33 cellular contexts compared by ENCODE assay signal in the genomic region with DNA sequence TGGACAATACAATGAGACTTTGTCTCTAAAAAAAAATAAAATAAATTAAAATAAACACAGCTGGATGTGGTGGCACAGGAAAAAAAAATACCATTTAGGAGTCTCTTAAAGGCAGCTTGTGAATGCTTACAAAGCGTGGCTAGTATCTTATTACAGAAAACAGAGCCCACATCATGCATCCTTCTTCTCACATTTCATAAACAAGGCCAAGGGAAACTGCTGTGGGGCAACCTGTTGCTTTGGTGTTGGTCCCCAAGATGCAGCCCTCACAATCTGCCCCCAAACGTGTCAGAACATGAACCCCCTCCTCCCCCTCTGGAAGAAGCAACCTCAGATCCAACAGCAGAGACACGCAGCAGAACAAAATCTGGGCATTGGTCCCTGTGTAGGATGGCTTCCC. TPM values are rescaled to one million over a fixed set of nuclear protein-coding genes. Genes with fewer than 3 reads are reported as not detected.
DNase-seq lines count a peak whose midpoint lies in the region; ATAC-seq, FAIRE-seq and TF ChIP-seq lines count a peak whose summit lies in the region.
"Had no signal": no experiment of that assay in that cellular context is flagged by ENCODE, and none has a peak within 500 bp of the region (broad histone marks: within the 10 kb centered on the region; RNA-seq: fewer than 3 reads in every experiment).

No MANE protein-coding gene starts in this region.

- H3K9me3 ChIP-seq in SJSA1 (replicated peaks): 0 out of 2 replicates have a peak, but pooled peaks cover 3% of the 10 kb centered on the region
- H3K9me3 ChIP-seq in keratinocyte (ENCODE audit: control insufficient read depth, low read depth, low read length): no peaks in the 10 kb centered on the region
- H3K9me3 ChIP-seq: esophagus muscularis mucosa, thoracic aorta, uterus had no signal

- DNase-seq in Ammon's horn (ENCODE audit: low spot score) (peak; percentile 24), M059J (ENCODE audit: low read depth) (peak; percentile 45), SJSA1 (ENCODE audit: low read depth in 1 of 2, low spot score in 2 of 2) (peak in 1 of 2 experiments; percentile 46), keratinocyte (ENCODE audit: low read depth, low spot score) (no peak), EL (no peak)
- DNase-seq in activated CD4-positive, alpha-beta T cell treated with anti-CD3 and anti-CD28 coated beads, Interleukin-2, amount 10 ng/mL, durations not matched to agents 24 days and 14 days: no peak
- DNase-seq: activated CD8-positive, alpha-beta T cell treated with anti-CD3 and anti-CD28 coated beads for 36 hours; activated effector memory CD4-positive, alpha-beta T cell treated with Interleukin-2 at 50 U/mL for 16 hours; activated naive CD8-positive, alpha-beta T cell treated with anti-CD3 and anti-CD28 coated beads, Interleukin-2, amount 10 ng/mL, durations not matched to agents 7 days and 5 days; CD4-positive, alpha-beta memory T cell; DMS153; left ventricle myocardium superior; naive thymus-derived CD4-positive, alpha-beta T cell; NCI-H187; NCI-H446; NCI-H82; uterus had no signal

- H3K27me3 Mint-ChIP-seq in activated CD4-positive, alpha-beta T cell treated with anti-CD3 and anti-CD28 coated beads, Interleukin-2, amount 10 ng/mL, durations not matched to agents 24 days and 14 days: peaks cover 23% of the 10 kb centered on the region
- H3K27me3 Mint-ChIP-seq: central memory CD8-positive, alpha-beta T cell; dendritic cell treated with granulocyte-macrophage colony-stimulating factor and Interleukin-4, amounts not matched to agents 40 ng/mL and 50 ng/mL, for 4 days had no signal

- no peak overlapping the region for H3K27ac Mint-ChIP-seq in activated CD4-positive, alpha-beta T cell treated with anti-CD3 and anti-CD28 coated beads, Interleukin-2, amount 10 ng/mL, durations not matched to agents 24 days and 14 days
- H3K27ac Mint-ChIP-seq: activated CD8-positive, alpha-beta T cell treated with anti-CD3 and anti-CD28 coated beads for 36 hours; activated naive CD8-positive, alpha-beta T cell treated with anti-CD3 and anti-CD28 coated beads, Interleukin-2, amount 10 ng/mL, durations not matched to agents 7 days and 5 days; CD4-positive, alpha-beta memory T cell; dendritic cell treated with granulocyte-macrophage colony-stimulating factor and Interleukin-4, amounts not matched to agents 40 ng/mL and 50 ng/mL, for 4 days; endodermal cell; mesothelial cell of epicardium; naive thymus-derived CD4-positive, alpha-beta T cell; stimulated activated naive CD8-positive, alpha-beta T cell treated with anti-CD3 and anti-CD28 coated beads, Interleukin-15, Interleukin-2, amounts not matched to agents 100 ng/mL and 50 ng/mL, for 24 hours; T-helper 1 cell treated with Interleukin-12 subunit alpha and Interleukin-12 subunit beta and Interleukin-4 antibody, amounts not matched to agents 30 μg/mL and 1 μg/mL, for 36 hours had no signal

- H3K27me3 ChIP-seq in SJSA1 (replicated peaks) (no peaks in the 10 kb centered on the region), keratinocyte (ENCODE audit: control insufficient read depth, extremely low read depth, insufficient read depth, low read length) (no peaks in the 10 kb centered on the region)
- H3K27me3 ChIP-seq: uterus had no signal

- H4K20me1 ChIP-seq in keratinocyte (ENCODE audit: control insufficient read depth, extremely low read depth, insufficient read depth, low read length): no peaks in the 10 kb centered on the region

- no peak overlapping the region for H3K4me3 ChIP-seq in SJSA1
- no peak overlapping the region for H3K4me3 ChIP-seq in keratinocyte (ENCODE audit: control insufficient read depth in 2 of 3, extremely low read depth in 1 of 3, insufficient read depth in 2 of 3, low read depth in 1 of 3, low read length in 3 of 3)
- H3K4me3 ChIP-seq: esophagus muscularis mucosa, uterus had no signal

- no peaks in the 10 kb centered on the region for H3K4me1 Mint-ChIP-seq in activated CD4-positive, alpha-beta T cell treated with anti-CD3 and anti-CD28 coated beads, Interleukin-2, amount 10 ng/mL, durations not matched to agents 24 days and 14 days
- H3K4me1 Mint-ChIP-seq: central memory CD8-positive, alpha-beta T cell; endodermal cell; mesothelial cell of epicardium had no signal

- intact Hi-C loops in activated CD4-positive, alpha-beta T cell treated with anti-CD3 and anti-CD28 coated beads, Interleukin-2, amount 10 ng/mL, durations not matched to agents 24 days and 14 days (cut with micrococcal nuclease): no loop called here

- no peak for TF ChIP-seq CTCF in keratinocyte (optimal IDR thresholded peaks at IDR 0.05 in 1 of 3, IDR thresholded peaks at IDR 0.05 in 1 of 3, conservative IDR thresholded peaks at IDR 0.05 in 1 of 3; ENCODE audit: extremely low read depth in 1 of 3, insufficient read depth in 2 of 3, low read length in 3 of 3)

- H3K36me3 ChIP-seq in SJSA1 (no peaks in the 10 kb centered on the region), keratinocyte (ENCODE audit: control insufficient read depth in 2 of 2, extremely low read depth in 1 of 2, insufficient read depth in 2 of 2, low read length in 2 of 2) (no peaks in the 10 kb centered on the region)
- H3K36me3 ChIP-seq: esophagus muscularis mucosa, thoracic aorta, uterus had no signal

- H3K79me2 ChIP-seq in keratinocyte (ENCODE audit: control insufficient read depth, insufficient read depth, low read length): no peaks in the 10 kb centered on the region

- no peaks in the 10 kb centered on the region for H3K36me3 Mint-ChIP-seq in activated CD4-positive, alpha-beta T cell treated with anti-CD3 and anti-CD28 coated beads, Interleukin-2, amount 10 ng/mL, durations not matched to agents 24 days and 14 days (ENCODE audit: low read depth)
- H3K36me3 Mint-ChIP-seq: activated naive CD8-positive, alpha-beta T cell treated with anti-CD3 and anti-CD28 coated beads, Interleukin-2, amount 10 ng/mL, durations not matched to agents 7 days and 5 days; CD4-positive, alpha-beta memory T cell; mesothelial cell of epicardium had no signal

- H3K9me3 Mint-ChIP-seq in activated CD4-positive, alpha-beta T cell treated with anti-CD3 and anti-CD28 coated beads, Interleukin-2, amount 10 ng/mL, durations not matched to agents 24 days and 14 days: no peaks in the 10 kb centered on the region
- H3K9me3 Mint-ChIP-seq: activated CD8-positive, alpha-beta T cell treated with anti-CD3 and anti-CD28 coated beads for 36 hours; activated naive CD8-positive, alpha-beta T cell treated with anti-CD3 and anti-CD28 coated beads, Interleukin-2, amount 10 ng/mL, durations not matched to agents 7 days and 5 days; CD4-positive, alpha-beta memory T cell; central memory CD8-positive, alpha-beta T cell; dendritic cell treated with granulocyte-macrophage colony-stimulating factor and Interleukin-4, amounts not matched to agents 40 ng/mL and 50 ng/mL, for 4 days; endodermal cell; mesothelial cell of epicardium; naive thymus-derived CD4-positive, alpha-beta T cell; stimulated activated naive CD8-positive, alpha-beta T cell treated with anti-CD3 and anti-CD28 coated beads, Interleukin-15, Interleukin-2, amounts not matched to agents 100 ng/mL and 50 ng/mL, for 24 hours; T-helper 1 cell treated with Interleukin-12 subunit alpha and Interleukin-12 subunit beta and Interleukin-4 antibody, amounts not matched to agents 30 μg/mL and 1 μg/mL, for 36 hours had no signal

- ATAC-seq in GM21390 (IDR thresholded peaks at IDR 0.05; ENCODE audit: unreplicated experiment) (no peak), GM18519 (IDR thresholded peaks at IDR 0.05; ENCODE audit: low FRiP score, unreplicated experiment) (no peak)
- ATAC-seq: activated CD4-positive, CD25-positive, alpha-beta regulatory T cell treated with anti-CD3 and anti-CD28 coated beads, Interleukin-2, amount 50 U/mL, for 24 hours; activated CD8-positive, alpha-beta T cell treated with anti-CD3 and anti-CD28 coated beads for 36 hours; left ventricle myocardium superior; naive thymus-derived CD4-positive, alpha-beta T cell had no signal

- dilution Hi-C loops in keratinocyte (cut with MboI; ENCODE audit: extremely low pct_ligation_motif_present, low sequenced_read_pairs): no loop called here

- H3K27ac ChIP-seq in SJSA1 (peak overlapping the region; percentile 56), keratinocyte (ENCODE audit: control insufficient read depth, insufficient read depth, low read length) (no peak overlapping the region)
- H3K27ac ChIP-seq: esophagus muscularis mucosa, RWPE1, uterus had no signal

- no peaks in the 10 kb centered on the region for H3K9me1 ChIP-seq in keratinocyte (ENCODE audit: control insufficient read depth, extremely low read depth, insufficient read depth, low read length)

- peak; percentile 55 for FAIRE-seq in keratinocyte (lab: Jason Lieb, UNC)
- FAIRE-seq: A204.1, G401.6, islet of Langerhans, TTC549 had no signal

- no peak overlapping the region for H3K4me2 ChIP-seq in keratinocyte (ENCODE audit: control insufficient read depth, extremely low read depth, insufficient read depth, low read depth, low read length)

- H3K4me3 Mint-ChIP-seq in activated CD4-positive, alpha-beta T cell treated with anti-CD3 and anti-CD28 coated beads, Interleukin-2, amount 10 ng/mL, durations not matched to agents 24 days and 14 days: no peak overlapping the region
- H3K4me3 Mint-ChIP-seq: activated CD8-positive, alpha-beta T cell treated with anti-CD3 and anti-CD28 coated beads for 36 hours; activated naive CD8-positive, alpha-beta T cell treated with anti-CD3 and anti-CD28 coated beads, Interleukin-2, amount 10 ng/mL, durations not matched to agents 7 days and 5 days; CD4-positive, alpha-beta memory T cell; central memory CD8-positive, alpha-beta T cell; dendritic cell treated with granulocyte-macrophage colony-stimulating factor and Interleukin-4, amounts not matched to agents 40 ng/mL and 50 ng/mL, for 4 days; endodermal cell; mesothelial cell of epicardium; naive thymus-derived CD4-positive, alpha-beta T cell; stimulated activated naive CD8-positive, alpha-beta T cell treated with anti-CD3 and anti-CD28 coated beads, Interleukin-15, Interleukin-2, amounts not matched to agents 100 ng/mL and 50 ng/mL, for 24 hours; T-helper 1 cell treated with Interleukin-12 subunit alpha and Interleukin-12 subunit beta and Interleukin-4 antibody, amounts not matched to agents 30 μg/mL and 1 μg/mL, for 36 hours had no signal

- H2AFZ ChIP-seq in keratinocyte (ENCODE audit: control insufficient read depth, low read length): no peak overlapping the region

- peaks cover 59% of the 10 kb centered on the region for H3K4me1 ChIP-seq in SJSA1 (replicated peaks)
- H3K4me1 ChIP-seq in keratinocyte (ENCODE audit: control insufficient read depth, extremely low read depth, insufficient read depth, low read length): peaks cover 2% of the 10 kb centered on the region
- H3K4me1 ChIP-seq: uterus had no signal

- H3K9ac ChIP-seq in keratinocyte (ENCODE audit: control insufficient read depth, extremely low read depth, insufficient read depth, low read length): no peak overlapping the region

RNA-seq across cellular contexts. Expression of a gene that starts 2.6 kb away (rescaled TPM):
- 4.6 and 4.8 TPM in 2 replicates for total RNA-seq in M059J (2014; rRNA removed; shearing (Covaris generic))
- total RNA-seq in SJSA1 (2014; rRNA removed; shearing (Covaris generic)): 5.1 and 7.8 TPM in 2 replicates
- 0.06 to 0.23 TPM in 2 of 3 replicates, not detected in the other for polyA plus RNA-seq in keratinocyte
- 0.41 TPM for polyA plus RNA-seq in keratinocyte (2011; ENCODE audit: low read depth)
- polyA plus RNA-seq in keratinocyte (2011; cell fraction: cytosol; rRNA removed): not detected in 2 replicates
- 0.33 TPM in 1 of 2 replicates, not detected in the other for polyA plus RNA-seq in keratinocyte (2011; cell fraction: nucleus; rRNA removed)
- polyA plus RNA-seq in keratinocyte (2012; ENCODE audit: low replicate concordance): 0.18 TPM in 1 of 2 replicates, not detected in the other
- not detected in 3 replicates for polyA minus RNA-seq in keratinocyte
- not detected for polyA minus RNA-seq in keratinocyte (2011; cell fraction: cytosol; rRNA and poly(A)+ RNA removed)
- not detected in 2 replicates for polyA minus RNA-seq in keratinocyte (2011; cell fraction: nucleus; rRNA and poly(A)+ RNA removed)
- total RNA-seq in activated CD4-positive, alpha-beta T cell treated with anti-CD3 and anti-CD28 coated beads, Interleukin-2, amount 10 ng/mL, durations not matched to agents 24 days and 14 days: 0.86 and 0.97 TPM in 2 replicates
- total RNA-seq: endodermal cell, mesothelial cell of epicardium had no signal

Comparison
In these comparisons a context has a peak if more than half of its experiments do, and no peak if none do; other contexts are left out.
1. DNase-seq: peak in Ammon's horn (single experiment) and M059J (single experiment); none in keratinocyte (single experiment), activated CD4-positive, alpha-beta T cell treated with anti-CD3 and anti-CD28 coated beads, Interleukin-2, amount 10 ng/mL, durations not matched to agents 24 days and 14 days (single experiment) and EL (single experiment).